19 cellular contexts compared by ENCODE assay signal in the genomic region with DNA sequence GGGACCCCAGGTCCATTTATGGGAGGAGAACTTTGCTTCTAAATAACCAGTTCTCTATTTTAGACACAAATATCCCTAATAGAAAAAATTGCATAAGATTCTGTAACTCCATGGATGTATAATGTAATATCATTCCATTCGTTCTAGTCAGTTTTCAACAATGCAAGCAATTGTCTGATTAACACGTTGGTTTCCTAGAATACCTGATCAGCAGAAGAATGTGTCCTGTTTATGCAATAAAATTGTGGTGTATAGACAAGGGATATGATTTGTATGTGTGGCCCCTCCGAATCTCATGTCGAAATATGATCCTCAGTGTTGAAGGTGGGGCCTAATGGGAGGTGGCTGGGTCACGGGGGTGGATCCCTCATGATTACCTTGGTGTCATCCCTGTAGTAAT.
DNase-seq lines count a peak whose midpoint lies in the region; ATAC-seq, FAIRE-seq and TF ChIP-seq lines count a peak whose summit lies in the region.
"Had no signal": no experiment of that assay in that cellular context is flagged by ENCODE, and none has a peak within 500 bp of the region (broad histone marks: within the 10 kb centered on the region; RNA-seq: fewer than 3 reads in every experiment).

No MANE protein-coding gene starts in this region.

- peaks cover 28% of the 10 kb centered on the region for H3K27me3 Mint-ChIP-seq in T-helper 17 cell

- H3K36me3 ChIP-seq in bronchial epithelial cell (ENCODE audit: control insufficient read depth, insufficient read depth, low read length) (no peaks in the 10 kb centered on the region), gastrocnemius medialis (no peaks in the 10 kb centered on the region), Peyer's patch (no peaks in the 10 kb centered on the region)
- H3K36me3 ChIP-seq: HAP-1 had no signal

- no peak overlapping the region for H3K27ac ChIP-seq in gastrocnemius medialis
- no peak overlapping the region for H3K27ac ChIP-seq in Peyer's patch

- FAIRE-seq in bronchial epithelial cell (lab: Jason Lieb, UNC): no peak
- FAIRE-seq: HTR-8/SVneo had no signal

- ATAC-seq in gastrocnemius medialis (no peak), HG03095 (IDR thresholded peaks at IDR 0.05; ENCODE audit: unreplicated experiment) (no peak), T-helper 17 cell (no peak)
- ATAC-seq: Panc1 had no signal

- intact Hi-C loops in gastrocnemius medialis (cut with DNase I; ENCODE audit: low total_unique reads): no loop called here

- DNase-seq in AG10803 (ENCODE audit: low read depth) (peak; percentile 81), HCEC 1CT (peak; percentile 61), bronchial epithelial cell (ENCODE audit: low read depth) (peak; percentile 46), fibroblast of the aortic adventitia (ENCODE audit: low read depth) (peak; percentile 59), gastrocnemius medialis (no peak), Peyer's patch (no peak), T-helper 17 cell (no peak)
- DNase-seq: C1 segment of cervical spinal cord; CD8-positive, alpha-beta memory T cell; DMS53; IMR-90; NCI-H1436 treated with DMSO at 0.1 percent for 48 hours; NCI-H2029; SHP77 treated with DMSO at 0.1 percent for 48 hours; SK-N-SH had no signal

- TF ChIP-seq POLR2A in gastrocnemius medialis (IDR thresholded peaks at IDR 0.05) (no peak), Peyer's patch (IDR thresholded peaks at IDR 0.05) (no peak)

- in situ Hi-C loops in gastrocnemius medialis (cut with MboI; ENCODE audit: low sequenced_read_pairs in 4 of 4): no loop called here

- no peak overlapping the region for H3K4me3 Mint-ChIP-seq in T-helper 17 cell
- H3K4me3 Mint-ChIP-seq: CD8-positive, alpha-beta memory T cell had no signal

- no peaks in the 10 kb centered on the region for H3K9me3 ChIP-seq in gastrocnemius medialis
- H3K9me3 ChIP-seq in Peyer's patch: no peaks in the 10 kb centered on the region
- no peaks in the 10 kb centered on the region for H3K9me3 ChIP-seq in T-helper 17 cell (ENCODE audit: control insufficient read depth, low read length, poor library complexity, severe bottlenecking)
- H3K9me3 ChIP-seq: HAP-1, SK-N-SH had no signal

- H3K36me3 Mint-ChIP-seq in T-helper 17 cell (ENCODE audit: low read depth): peaks cover 2% of the 10 kb centered on the region
- H3K36me3 Mint-ChIP-seq: CD8-positive, alpha-beta memory T cell had no signal

- H3K4me1 ChIP-seq in gastrocnemius medialis (no peaks in the 10 kb centered on the region), Peyer's patch (no peaks in the 10 kb centered on the region)
- H3K4me1 ChIP-seq: HAP-1 had no signal

- H3K27me3 ChIP-seq in bronchial epithelial cell (ENCODE audit: control insufficient read depth, insufficient read depth, low read length) (no peaks in the 10 kb centered on the region), gastrocnemius medialis (no peaks in the 10 kb centered on the region), Peyer's patch (no peaks in the 10 kb centered on the region)

- no peak overlapping the region for H3K27ac Mint-ChIP-seq in T-helper 17 cell

- TF ChIP-seq CTCF in AG10803 (conservative IDR thresholded peaks at IDR 0.05; ENCODE audit: low read length) (no peak), bronchial epithelial cell (IDR thresholded peaks at IDR 0.05; ENCODE audit: insufficient read depth, low read length, severe bottlenecking) (no peak), fibroblast of the aortic adventitia (IDR thresholded peaks at IDR 0.05; ENCODE audit: insufficient read depth, low read length) (no peak), gastrocnemius medialis (IDR thresholded peaks at IDR 0.05 in 4 of 5, conservative IDR thresholded peaks at IDR 0.05 in 1 of 5) (no peak), Peyer's patch (IDR thresholded peaks at IDR 0.05) (no peak)

- peaks cover 17% of the 10 kb centered on the region for H3K4me1 Mint-ChIP-seq in T-helper 17 cell

- no peak overlapping the region for H3K4me3 ChIP-seq in AG10803 (ENCODE audit: low read length)
- H3K4me3 ChIP-seq in bronchial epithelial cell (ENCODE audit: low read depth, low read length): no peak overlapping the region
- no peak overlapping the region for H3K4me3 ChIP-seq in fibroblast of the aortic adventitia (ENCODE audit: low read depth, low read length)
- H3K4me3 ChIP-seq in gastrocnemius medialis: no peak overlapping the region
- H3K4me3 ChIP-seq in Peyer's patch: no peak overlapping the region
- H3K4me3 ChIP-seq: HAP-1 had no signal

Comparison
In these comparisons a context has a peak if more than half of its experiments do, and no peak if none do; other contexts are left out.
1. DNase-seq: peak in AG10803 (single experiment), HCEC 1CT (single experiment), bronchial epithelial cell (single experiment) and fibroblast of the aortic adventitia (single experiment); none in gastrocnemius medialis (0 of 2), Peyer's patch (0 of 3) and T-helper 17 cell (0 of 3).